23 cellular contexts compared by ENCODE assay signal in genomic region chr3:189800436-189800835, GRCh38.
"Had no signal": no experiment of that assay in that cellular context is flagged by ENCODE, and none has a peak within 500 bp of the region (broad histone marks: within the 10 kb centered on the region; RNA-seq: fewer than 3 reads in every experiment).

No MANE protein-coding gene starts in this region.

- DNase-seq: IMR-90, Karpas-422, KG1, MG63, NCI-H1092, NCI-H1105 treated with DMSO at 0.1 percent for 48 hours, NCI-H1436, NCI-H187, NCI-H2029, NCI-H2081 treated with DMSO at 0.1 percent for 48 hours, NCI-H2171, NCI-H226, NCI-H446, NCI-H510A, NCI-H524 treated with DMSO at 0.1 percent for 48 hours, NCI-H69, NCI-H774, Right ventricle myocardium superior, RPMI8226, SIG-M5 had no signal

- H3K9me3 ChIP-seq: MG63, SJSA1 had no signal

- H3K27me3 ChIP-seq: MG63, SJSA1 had no signal

- H3K36me3 ChIP-seq: MG63, SJSA1 had no signal

- H3K27ac ChIP-seq: SJSA1, SK-N-MC had no signal

- H3K4me1 ChIP-seq: SJSA1 had no signal

- H3K4me3 ChIP-seq: MG63, SJSA1, SK-N-MC had no signal

- ATAC-seq: HepG2 had no signal
